Comparison of ENCODE assay signal across 24 cellular contexts in the genomic region with DNA sequence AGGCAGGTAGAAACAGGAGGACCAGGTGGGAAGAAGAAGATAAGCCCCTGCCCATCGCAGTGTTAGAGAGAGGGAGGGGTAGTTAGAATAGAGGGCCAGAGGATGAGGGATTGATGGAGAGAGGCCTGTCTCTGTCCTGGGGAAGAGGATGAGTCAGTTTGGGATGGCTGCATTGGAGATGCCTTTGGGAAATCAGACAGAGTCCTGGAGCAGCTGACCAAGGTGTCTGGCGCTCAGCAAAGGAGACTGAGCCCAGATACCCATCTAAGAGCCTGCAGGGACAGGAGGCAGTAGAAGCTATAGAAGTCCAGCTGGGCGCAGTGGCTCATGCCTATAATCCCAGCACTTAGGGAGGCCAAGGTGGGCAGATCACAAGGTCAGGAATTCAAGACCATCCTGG.
A peak's percentile ranks its signal among the peaks of the same experiment; 100 is the strongest.
DNase-seq lines count a peak whose midpoint lies in the region; ATAC-seq and TF ChIP-seq lines count a peak whose summit lies in the region.
"Had no signal": no experiment of that assay in that cellular context is flagged by ENCODE, and none has a peak within 500 bp of the region (broad histone marks: within the 10 kb centered on the region; RNA-seq: fewer than 3 reads in every experiment).

No MANE protein-coding gene starts in this region.

- peaks cover 7% of the 10 kb centered on the region for H3K4me1 Mint-ChIP-seq in activated naive CD8-positive, alpha-beta T cell treated with anti-CD3 and anti-CD28 coated beads, Interleukin-2, amount 10 ng/mL, durations not matched to agents 7 days and 5 days
- peaks cover 3% of the 10 kb centered on the region for H3K4me1 Mint-ChIP-seq in activated naive CD8-positive, alpha-beta T cell treated with anti-CD3 and anti-CD28 coated beads for 36 hours

- no peaks in the 10 kb centered on the region for H3K9me3 Mint-ChIP-seq in activated naive CD8-positive, alpha-beta T cell treated with anti-CD3 and anti-CD28 coated beads, Interleukin-2, amount 10 ng/mL, durations not matched to agents 7 days and 5 days
- no peaks in the 10 kb centered on the region for H3K9me3 Mint-ChIP-seq in activated naive CD8-positive, alpha-beta T cell treated with anti-CD3 and anti-CD28 coated beads for 36 hours
- H3K9me3 Mint-ChIP-seq: activated naive CD4-positive, alpha-beta T cell treated with anti-CD3 and anti-CD28 coated beads for 36 hours; GM23338; stimulated activated memory B cell treated with anti-CD40 and anti-IgM and Interleukin-4, amounts not matched to agents 10 μg/mL and 1 μg/mL and 100 μg/mL, for 72 hours had no signal

- TF ChIP-seq POLR2A in vagina (IDR thresholded peaks at IDR 0.05) (no peak), gastrocnemius medialis (IDR thresholded peaks at IDR 0.05) (no peak)

- H3K27ac Mint-ChIP-seq in activated naive CD8-positive, alpha-beta T cell treated with anti-CD3 and anti-CD28 coated beads, Interleukin-2, amount 10 ng/mL, durations not matched to agents 7 days and 5 days, result no peak overlapping the region
- no peak overlapping the region for H3K27ac Mint-ChIP-seq in activated naive CD8-positive, alpha-beta T cell treated with anti-CD3 and anti-CD28 coated beads for 36 hours
- H3K27ac Mint-ChIP-seq: activated naive CD4-positive, alpha-beta T cell treated with anti-CD3 and anti-CD28 coated beads for 36 hours; GM23338; stimulated activated memory B cell treated with anti-CD40 and anti-IgM and Interleukin-4, amounts not matched to agents 10 μg/mL and 1 μg/mL and 100 μg/mL, for 72 hours had no signal

- H3K9me3 ChIP-seq in vagina (no peaks in the 10 kb centered on the region), smooth muscle cell (replicated peaks; ENCODE audit: low read depth) (no peaks in the 10 kb centered on the region), gastrocnemius medialis (no peaks in the 10 kb centered on the region)
- H3K9me3 ChIP-seq: mucosa of descending colon, prostate gland, thyroid gland had no signal

- no peak overlapping the region for H3K4me3 ChIP-seq in vagina
- H3K4me3 ChIP-seq in smooth muscle cell, result no peak overlapping the region
- H3K4me3 ChIP-seq in gastrocnemius medialis, result no peak overlapping the region
- H3K4me3 ChIP-seq: GM23338, mucosa of descending colon, prostate gland, thyroid gland had no signal

- H3K27ac ChIP-seq in vagina (peak overlapping the region; percentile 84), smooth muscle cell (ENCODE audit: low read depth) (no peak overlapping the region), gastrocnemius medialis (no peak overlapping the region)
- H3K27ac ChIP-seq: 22Rv1, prostate gland, thyroid gland had no signal

- TF ChIP-seq CTCF in vagina (IDR thresholded peaks at IDR 0.05), result no peak
- TF ChIP-seq CTCF in smooth muscle cell (IDR thresholded peaks at IDR 0.05; ENCODE audit: borderline replicate concordance, insufficient read depth, poor library complexity, severe bottlenecking), result no peak
- TF ChIP-seq CTCF in gastrocnemius medialis (IDR thresholded peaks at IDR 0.05 in 4 of 5, conservative IDR thresholded peaks at IDR 0.05 in 1 of 5), result no peak

- POLR2A ChIA-PET in activated naive CD8-positive, alpha-beta T cell treated with anti-CD3 and anti-CD28 coated beads, Interleukin-2, amount 10 ng/mL, durations not matched to agents 7 days and 5 days (lab: Charles Lee), result no interaction called here

- no peaks in the 10 kb centered on the region for H3K27me3 ChIP-seq in vagina
- H3K27me3 ChIP-seq in smooth muscle cell (ENCODE audit: low read depth), result no peaks in the 10 kb centered on the region
- H3K27me3 ChIP-seq in gastrocnemius medialis, result no peaks in the 10 kb centered on the region
- H3K27me3 ChIP-seq: thyroid gland had no signal

- no peak overlapping the region for H2AFZ ChIP-seq in smooth muscle cell (ENCODE audit: low read depth)
- H2AFZ ChIP-seq: GM23338 had no signal

- ATAC-seq in activated naive CD8-positive, alpha-beta T cell treated with anti-CD3 and anti-CD28 coated beads, Interleukin-2, amount 10 ng/mL, durations not matched to agents 7 days and 5 days (ENCODE audit: low read depth), result no peak
- ATAC-seq in gastrocnemius medialis, result no peak
- ATAC-seq: GM23338; mucosa of descending colon; stimulated activated memory B cell treated with anti-CD40 and anti-IgM and Interleukin-4, amounts not matched to agents 10 μg/mL and 1 μg/mL and 100 μg/mL, for 72 hours had no signal

- intact Hi-C loops in vagina (cut with DNase I) (no loop called here), gastrocnemius medialis (cut with DNase I; ENCODE audit: low total_unique reads) (no loop called here)

- no peaks in the 10 kb centered on the region for H3K36me3 Mint-ChIP-seq in activated naive CD8-positive, alpha-beta T cell treated with anti-CD3 and anti-CD28 coated beads, Interleukin-2, amount 10 ng/mL, durations not matched to agents 7 days and 5 days
- no peaks in the 10 kb centered on the region for H3K36me3 Mint-ChIP-seq in activated naive CD8-positive, alpha-beta T cell treated with anti-CD3 and anti-CD28 coated beads for 36 hours
- H3K36me3 Mint-ChIP-seq: stimulated activated memory B cell treated with anti-CD40 and anti-IgM and Interleukin-4, amounts not matched to agents 10 μg/mL and 1 μg/mL and 100 μg/mL, for 72 hours had no signal

- DNase-seq in activated naive CD8-positive, alpha-beta T cell treated with anti-CD3 and anti-CD28 coated beads, Interleukin-2, amount 10 ng/mL, durations not matched to agents 7 days and 5 days, result peak; percentile 9
- DNase-seq in activated naive CD8-positive, alpha-beta T cell treated with anti-CD3 and anti-CD28 coated beads for 36 hours, result no peak
- DNase-seq in SK-N-DZ (ENCODE audit: low spot score) (peak; percentile 42), hepatic stellate cell (ENCODE audit: low spot score) (peak; percentile 55), vagina (ENCODE audit: extremely low spot score in 2 of 2) (no peak), smooth muscle cell (lab: John Stamatoyannopoulos, UW; ENCODE audit: unreplicated experiment) (no peak), gastrocnemius medialis (no peak), T-helper 9 cell (no peak)
- DNase-seq: activated CD4-positive, alpha-beta T cell treated with anti-CD3 and anti-CD28 coated beads for 4 hours; activated naive CD4-positive, alpha-beta T cell treated with anti-CD3 and anti-CD28 coated beads for 36 hours; activated T-cell treated with anti-CD3 and anti-CD28 coated beads, Interleukin-2, amount 50 U/mL, for 48 hours; anterior cingulate cortex; hippocampal formation; left ventricle myocardium superior; MM.1S; NCI-H146; NCI-H2171 treated with DMSO at 0.1 percent for 48 hours; NCI-H69; thyroid gland had no signal

- H3K27me3 Mint-ChIP-seq in activated naive CD8-positive, alpha-beta T cell treated with anti-CD3 and anti-CD28 coated beads, Interleukin-2, amount 10 ng/mL, durations not matched to agents 7 days and 5 days, result peaks cover 2% of the 10 kb centered on the region
- no peaks in the 10 kb centered on the region for H3K27me3 Mint-ChIP-seq in activated naive CD8-positive, alpha-beta T cell treated with anti-CD3 and anti-CD28 coated beads for 36 hours
- H3K27me3 Mint-ChIP-seq: stimulated activated memory B cell treated with anti-CD40 and anti-IgM and Interleukin-4, amounts not matched to agents 10 μg/mL and 1 μg/mL and 100 μg/mL, for 72 hours had no signal

- H3K4me2 ChIP-seq in smooth muscle cell, result no peak overlapping the region
- H3K4me2 ChIP-seq: GM23338 had no signal

- H4K20me1 ChIP-seq in smooth muscle cell (ENCODE audit: low read depth), result no peaks in the 10 kb centered on the region

- no peaks in the 10 kb centered on the region for H3K79me2 ChIP-seq in smooth muscle cell (ENCODE audit: low read depth)

- H3K9ac ChIP-seq in smooth muscle cell (ENCODE audit: low read depth), result no peak overlapping the region

- peaks cover 8% of the 10 kb centered on the region for H3F3A ChIP-seq in smooth muscle cell (ENCODE audit: low read depth)

- H3K36me3 ChIP-seq in vagina (no peaks in the 10 kb centered on the region), smooth muscle cell (ENCODE audit: low read depth) (no peaks in the 10 kb centered on the region), gastrocnemius medialis (no peaks in the 10 kb centered on the region)
- H3K36me3 ChIP-seq: prostate gland, thyroid gland had no signal

- in situ Hi-C loops in gastrocnemius medialis (cut with MboI; ENCODE audit: low sequenced_read_pairs in 4 of 4), result loop anchor here in 3 of 4 donors (5.0 to 10.0 kb wide), 4 partner anchors 255 to 515 kb away; partner anchors contain the start of gene ZFP36L2 (in 1 of the 3)

- H3K4me3 Mint-ChIP-seq in activated naive CD8-positive, alpha-beta T cell treated with anti-CD3 and anti-CD28 coated beads, Interleukin-2, amount 10 ng/mL, durations not matched to agents 7 days and 5 days, result no peak overlapping the region
- H3K4me3 Mint-ChIP-seq in activated naive CD8-positive, alpha-beta T cell treated with anti-CD3 and anti-CD28 coated beads for 36 hours, result no peak overlapping the region
- H3K4me3 Mint-ChIP-seq: activated naive CD4-positive, alpha-beta T cell treated with anti-CD3 and anti-CD28 coated beads for 36 hours; GM23338; stimulated activated memory B cell treated with anti-CD40 and anti-IgM and Interleukin-4, amounts not matched to agents 10 μg/mL and 1 μg/mL and 100 μg/mL, for 72 hours had no signal

- WGBS in smooth muscle cell (ENCODE audit: low lambda C conversion rate), result 90% methylated on average over 3 of the region's 3 CpGs

- peaks cover 59% of the 10 kb centered on the region for H3K4me1 ChIP-seq in vagina
- peaks cover 8% of the 10 kb centered on the region for H3K4me1 ChIP-seq in smooth muscle cell (ENCODE audit: low read depth)
- H3K4me1 ChIP-seq in gastrocnemius medialis, result peaks cover 16 to 30% of the 10 kb centered on the region in 2 donors
- H3K4me1 ChIP-seq: prostate gland had no signal

Comparison
In these comparisons a context has a peak if more than half of its experiments do, and no peak if none do; other contexts are left out.
1. DNase-seq: peak in activated naive CD8-positive, alpha-beta T cell treated with anti-CD3 and anti-CD28 coated beads, Interleukin-2, amount 10 ng/mL, durations not matched to agents 7 days and 5 days (single experiment), SK-N-DZ (single experiment) and hepatic stellate cell (single experiment); none in activated naive CD8-positive, alpha-beta T cell treated with anti-CD3 and anti-CD28 coated beads for 36 hours (single experiment), vagina (0 of 2), smooth muscle cell (single experiment), gastrocnemius medialis (0 of 2) and T-helper 9 cell (single experiment).